ENCODE assay signal across 19 cellular contexts in the genomic region with DNA sequence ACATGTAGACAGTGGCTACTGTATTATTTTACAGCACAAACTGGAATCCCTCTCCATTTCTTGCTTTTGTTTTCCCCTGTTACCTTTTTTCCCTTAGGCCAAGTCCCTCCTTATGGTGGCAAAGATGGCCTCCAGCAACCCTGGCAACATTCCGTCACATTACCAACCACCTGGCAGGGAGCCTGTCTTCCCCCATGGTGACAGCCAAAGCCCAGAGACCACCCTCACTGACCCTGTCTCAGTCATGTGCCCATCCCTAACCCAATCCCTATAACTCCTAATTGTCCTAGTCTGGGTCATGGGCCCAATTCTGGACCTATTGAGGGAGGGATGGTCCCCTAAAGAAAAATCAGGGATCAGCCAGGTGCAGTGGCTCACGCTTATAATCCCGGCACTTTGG. TPM values are rescaled to one million over a fixed set of nuclear protein-coding genes. Genes with fewer than 3 reads are reported as not detected.
DNase-seq lines count a peak whose midpoint lies in the region; ATAC-seq and TF ChIP-seq lines count a peak whose summit lies in the region.
"Had no signal": no experiment of that assay in that cellular context is flagged by ENCODE, and none has a peak within 500 bp of the region (broad histone marks: within the 10 kb centered on the region; RNA-seq: fewer than 3 reads in every experiment).

No MANE protein-coding gene starts in this region.

- intact Hi-C loops in Calu3 (cut with micrococcal nuclease; ENCODE audit: unreplicated experiment), result no loop called here

- no peak overlapping the region for H3K4me3 ChIP-seq in HEK293 (ENCODE audit: low read depth, low read length)
- H3K4me3 ChIP-seq: HAP-1, SJSA1 had no signal

- no peaks in the 10 kb centered on the region for H3K36me3 ChIP-seq in HEK293 (ENCODE audit: control insufficient read depth in 2 of 2, insufficient read depth in 1 of 2, low read length in 2 of 2)
- H3K36me3 ChIP-seq: HAP-1, SJSA1 had no signal

- POLR2A ChIA-PET in HEK293 (lab: Yijun Ruan, JAX), result no interaction called here

- no TSS peak for BruUV-seq in Calu3 (replicated peaks; lab: Mats Ljungman, UMichigan)

- H3K27me3 Mint-ChIP-seq in Calu3 (ENCODE audit: unreplicated experiment), result no peaks in the 10 kb centered on the region

- no peaks in the 10 kb centered on the region for H3K9me3 Mint-ChIP-seq in Calu3 (ENCODE audit: low read depth, unreplicated experiment)
- H3K9me3 Mint-ChIP-seq: CD14-positive monocyte had no signal

- no peaks in the 10 kb centered on the region for H3K4me1 ChIP-seq in HEK293 (ENCODE audit: control insufficient read depth, insufficient read depth, low read length)
- H3K4me1 ChIP-seq: HAP-1 had no signal

- H3K36me3 Mint-ChIP-seq in Calu3 (ENCODE audit: insufficient read depth, unreplicated experiment), result peaks cover 83% of the 10 kb centered on the region
- H3K36me3 Mint-ChIP-seq: CD14-positive monocyte had no signal

- H3K27ac ChIP-seq in HEK293 (ENCODE audit: extremely low read depth, low read depth, low read length) (no peak overlapping the region), epithelial cell of prostate (peak overlapping the region; percentile 99)
- H3K27ac ChIP-seq: SJSA1 had no signal

- DNase-seq in Calu3 (no peak), epithelial cell of prostate (ENCODE audit: low read depth, low spot score) (no peak), mucosa of gallbladder (ENCODE audit: low spot score) (peak; percentile 6), NCI-H2227 treated with DMSO at 0.1 percent for 48 hours (lab: John Stamatoyannopoulos, UW) (no peak), SW480 (ENCODE audit: low spot score) (no peak)
- DNase-seq: AML-193, DMS 273 treated with DMSO at 0.1 percent for 48 hours, DND-41, NCI-H1105, NCI-H1694, NCI-H2107, NCI-H524, PC-3 had no signal

- peak overlapping the region; percentile 100 for H3K27ac Mint-ChIP-seq in Calu3 (ENCODE audit: unreplicated experiment)
- H3K27ac Mint-ChIP-seq: CD14-positive monocyte had no signal

- no peak for TF ChIP-seq CTCF in Calu3 (IDR thresholded peaks at IDR 0.05; ENCODE audit: unreplicated experiment)
- no peak for TF ChIP-seq CTCF in HEK293 (tag by site-specific recombination; IDR thresholded peaks at IDR 0.05)

- ATAC-seq in GM21529 (IDR thresholded peaks at IDR 0.05; ENCODE audit: unreplicated experiment) (no peak), GM18519 (IDR thresholded peaks at IDR 0.05; ENCODE audit: low FRiP score, unreplicated experiment) (no peak)
- ATAC-seq: PC-3 had no signal

- CTCF ChIA-PET in Calu3 (lab: Charles Lee) (no interaction called here), HEK293 (lab: Yijun Ruan, JAX) (no interaction called here)

- peaks cover 67% of the 10 kb centered on the region for H3K4me1 Mint-ChIP-seq in Calu3 (ENCODE audit: low read depth, unreplicated experiment)

- no peak overlapping the region for H3K4me3 Mint-ChIP-seq in Calu3 (ENCODE audit: low read depth, unreplicated experiment)
- H3K4me3 Mint-ChIP-seq: CD14-positive monocyte had no signal

- H3K9me3 ChIP-seq in HEK293 (ENCODE audit: control insufficient read depth, insufficient read depth, low read depth, low read length), result no peaks in the 10 kb centered on the region
- H3K9me3 ChIP-seq: HAP-1, SJSA1 had no signal

TF ChIP-seq in HEK293, 187 proteins besides CTCF, POLR2A, EP300 and RAD21:
- 0 out of 2 replicates have a peak, but pooled peaks have one; percentile 35 for TF ChIP-seq ZNF335 (tag by site-specific recombination; conservative IDR thresholded peaks at IDR 0.05)
- no peak for TF ChIP-seq SP3 (tag by site-specific recombination; IDR thresholded peaks at IDR 0.05)

RNA-seq across cellular contexts. Expression of gene PARD6B, which starts 27.6 kb away (rescaled TPM):
- total RNA-seq in Calu3 (2022) (114 and 127 TPM in 2 replicates), mucosa of gallbladder (41.1 TPM)

RNA-seq across cellular contexts. Expression of gene BCAS4, which starts 35.9 kb away (rescaled TPM):
- 11.3 and 13.5 TPM in 2 replicates for total RNA-seq in Calu3 (2022)
- 8.2 TPM for total RNA-seq in mucosa of gallbladder
